In the genomic region with DNA sequence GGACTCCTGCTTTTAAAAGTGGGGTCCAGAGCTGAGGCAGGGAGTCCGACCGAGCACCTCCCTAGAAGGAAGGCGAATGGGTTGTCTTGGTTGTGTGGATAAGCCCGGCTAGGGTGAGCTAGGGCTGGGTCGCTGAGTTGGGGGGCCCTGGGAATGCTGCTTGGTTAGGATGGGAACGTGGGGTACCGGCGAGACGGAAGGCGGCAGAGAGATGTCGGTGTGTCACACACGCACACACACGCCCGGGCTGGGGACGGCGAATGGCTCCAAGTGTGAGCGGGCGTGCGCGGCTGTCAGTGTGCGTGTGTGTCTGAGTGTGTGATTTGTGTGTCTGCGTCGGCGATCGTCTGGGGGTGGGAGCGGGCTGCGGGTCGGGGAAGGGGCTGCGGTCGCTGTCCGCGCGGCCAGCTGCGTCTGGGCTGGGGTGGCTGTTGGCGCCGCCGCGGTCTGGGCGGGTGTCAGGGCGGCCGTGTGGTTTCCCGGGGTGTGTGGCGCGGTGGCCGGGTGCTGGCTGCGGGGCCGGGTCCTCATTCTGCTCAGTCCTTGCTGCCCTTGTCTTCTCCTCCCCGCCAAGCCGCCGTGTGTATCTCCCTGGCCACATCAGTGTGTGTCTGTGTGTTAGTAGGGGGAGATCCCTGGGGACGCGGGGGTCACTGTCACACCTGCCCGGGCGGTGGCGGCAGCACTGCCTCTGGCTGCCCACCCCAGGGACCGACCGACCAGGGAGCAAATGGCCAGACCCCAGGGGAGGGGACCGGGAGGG, we compare ENCODE assay signal across 8 cellular contexts. TPM values are rescaled to one million over a fixed set of nuclear protein-coding genes. Genes with fewer than 3 reads are reported as not detected.
A peak's percentile ranks its signal among the peaks of the same experiment; 100 is the strongest.
DNase-seq lines count a peak whose midpoint lies in the region; ATAC-seq and TF ChIP-seq lines count a peak whose summit lies in the region.

No MANE protein-coding gene starts in this region.

- H3K4me1 ChIP-seq in Peyer's patch (peaks cover 23 to 65% (median 44%) of the 10 kb centered on the region in 4 donors), esophagus muscularis mucosa (peaks cover 50 to 65% (median 56%) of the 10 kb centered on the region in 4 donors)

- H3K4me1 Mint-ChIP-seq in T-helper 2 cell treated with Interferon-gamma antibody and Interleukin-4, amounts not matched to agents 5 μg/mL and 100 μg/mL, for 36 hours (ENCODE audit: low read depth): peaks cover 40% of the 10 kb centered on the region

- H3K27me3 Mint-ChIP-seq in T-helper 2 cell treated with Interferon-gamma antibody and Interleukin-4, amounts not matched to agents 5 μg/mL and 100 μg/mL, for 36 hours (ENCODE audit: low read depth): peaks cover 51% of the 10 kb centered on the region

- H3K9me3 ChIP-seq in Peyer's patch (no peaks in the 10 kb centered on the region), esophagus muscularis mucosa (no peaks in the 10 kb centered on the region)

- WGBS in esophagus muscularis mucosa: 6% methylated on average over 19 of the region's 58 CpGs

- TF ChIP-seq POLR2A in Peyer's patch (IDR thresholded peaks at IDR 0.05) (no peak), esophagus muscularis mucosa (IDR thresholded peaks at IDR 0.05; ENCODE audit: low read depth) (no peak)

- H3K36me3 ChIP-seq in Peyer's patch (no peaks in the 10 kb centered on the region), esophagus muscularis mucosa (no peaks in the 10 kb centered on the region)

- H3K4me3 ChIP-seq in Peyer's patch: peak overlapping the region; percentile 37 to 64 (median 51)
- H3K4me3 ChIP-seq in esophagus muscularis mucosa: peak overlapping the region; percentile 52 to 60 (median 55)
- H3K4me3 ChIP-seq in skin epidermis: peak overlapping the region; percentile 40 to 62 (median 51)

- H3K27me3 ChIP-seq in Peyer's patch: peaks cover 0 to 47% of the 10 kb centered on the region in 2 donors
- peaks cover 16 to 54% (median 52%) of the 10 kb centered on the region in 4 donors for H3K27me3 ChIP-seq in esophagus muscularis mucosa

- no peak for TF ChIP-seq EP300 in esophagus muscularis mucosa (IDR thresholded peaks at IDR 0.05)

- ATAC-seq in GM21576 (IDR thresholded peaks at IDR 0.05; ENCODE audit: unreplicated experiment): no peak

- no peak for TF ChIP-seq CTCF in Peyer's patch (IDR thresholded peaks at IDR 0.05)
- no peak for TF ChIP-seq CTCF in esophagus muscularis mucosa (IDR thresholded peaks at IDR 0.05)

- peaks cover 2% of the 10 kb centered on the region for H3K36me3 Mint-ChIP-seq in T-helper 2 cell treated with Interferon-gamma antibody and Interleukin-4, amounts not matched to agents 5 μg/mL and 100 μg/mL, for 36 hours (ENCODE audit: low read depth)

- no peaks in the 10 kb centered on the region for H3K9me3 Mint-ChIP-seq in T-helper 2 cell treated with Interferon-gamma antibody and Interleukin-4, amounts not matched to agents 5 μg/mL and 100 μg/mL, for 36 hours

- no peak for DNase-seq in T-helper 2 cell treated with Interferon-gamma antibody and Interleukin-4, amounts not matched to agents 5 μg/mL and 100 μg/mL, for 36 hours (ENCODE audit: low spot score)
- DNase-seq in T-helper 2 cell (no peak), Peyer's patch (peak in 1 of 3 donors; percentile 64), esophagus muscularis mucosa (ENCODE audit: extremely low spot score) (no peak), NOMO-1 (lab: John Stamatoyannopoulos, UW; ENCODE audit: unreplicated experiment in 2 of 2) (no peak)
- DNase-seq in effector CD4-positive, alpha-beta T cell: no peak

- H3K27ac Mint-ChIP-seq in T-helper 2 cell treated with Interferon-gamma antibody and Interleukin-4, amounts not matched to agents 5 μg/mL and 100 μg/mL, for 36 hours: no peak overlapping the region

- H3K27ac ChIP-seq in Peyer's patch (no peak overlapping the region), esophagus muscularis mucosa (replicated peaks in 1 of 4) (no peak overlapping the region), skin epidermis (peak overlapping the region in 19 of 21 experiments; percentile 53 to 90 (median 79))

- peak overlapping the region; percentile 78 for H3K4me3 Mint-ChIP-seq in T-helper 2 cell treated with Interferon-gamma antibody and Interleukin-4, amounts not matched to agents 5 μg/mL and 100 μg/mL, for 36 hours

- intact Hi-C loops in esophagus muscularis mucosa (cut with DNase I): no loop called here

RNA-seq across cellular contexts. Expression of gene EFNA3, which starts 1.0 kb away (rescaled TPM):
- 1 to 10 TPM; 2.3 to 8.7 (median 5.3) TPM for total RNA-seq in Peyer's patch
- total RNA-seq in esophagus muscularis mucosa: 1 to 10 TPM in 2 of 4 donors, under 1 TPM in 1, not detected in 1; 0.91 to 1.7 (median 1.7) TPM

RNA-seq across cellular contexts. Expression of gene EFNA4, which starts 16.1 kb away (rescaled TPM):
- total RNA-seq in Peyer's patch (10 to 100 TPM in 3 of 4 donors, 1 to 10 TPM in 1; 2.5 to 39.6 (median 18.2) TPM), esophagus muscularis mucosa (1 to 10 TPM in 3 of 4 donors, under 1 TPM in 1; 0.83 to 4.5 (median 3.2) TPM)

RNA-seq across cellular contexts. Expression of gene ADAM15, which starts 28.6 kb away (rescaled TPM):
- total RNA-seq in Peyer's patch: 100 to 1,000 TPM; 111 to 191 (median 126) TPM
- 100 to 1,000 TPM in 2 of 4 donors, 10 to 100 TPM in 2; 61.5 to 142 (median 115) TPM for total RNA-seq in esophagus muscularis mucosa

RNA-seq across cellular contexts. Expression of gene DCST1, which starts 46.0 kb away (rescaled TPM):
- total RNA-seq in Peyer's patch (1 to 10 TPM in 1 of 4 donors, under 1 TPM in 1, not detected in 2; 0.88 to 2.7 TPM), esophagus muscularis mucosa (under 1 TPM in 1 of 4 donors, not detected in 3; 0.42 TPM)

RNA-seq across cellular contexts. Expression of gene DCST2, which starts 46.1 kb away (rescaled TPM):
- total RNA-seq in Peyer's patch (10 to 100 TPM in 1 of 4 donors, 1 to 10 TPM in 3; 1.7 to 12.5 (median 5.3) TPM), esophagus muscularis mucosa (under 1 TPM in 2 of 4 donors, not detected in 2; 0.11 to 0.19 TPM)

Comparison
In these comparisons a context has a peak if more than half of its experiments do, and no peak if none do; other contexts are left out.
1. H3K27ac ChIP-seq: peak in skin epidermis (19 of 21); none in Peyer's patch (0 of 4) and esophagus muscularis mucosa (0 of 4).
2. Peak in every context shown above with its lines, with median percentiles within 50 percentile points of each other: H3K4me3 ChIP-seq.